Comparison of ENCODE assay signal across 1 cellular context in the genomic region with DNA sequence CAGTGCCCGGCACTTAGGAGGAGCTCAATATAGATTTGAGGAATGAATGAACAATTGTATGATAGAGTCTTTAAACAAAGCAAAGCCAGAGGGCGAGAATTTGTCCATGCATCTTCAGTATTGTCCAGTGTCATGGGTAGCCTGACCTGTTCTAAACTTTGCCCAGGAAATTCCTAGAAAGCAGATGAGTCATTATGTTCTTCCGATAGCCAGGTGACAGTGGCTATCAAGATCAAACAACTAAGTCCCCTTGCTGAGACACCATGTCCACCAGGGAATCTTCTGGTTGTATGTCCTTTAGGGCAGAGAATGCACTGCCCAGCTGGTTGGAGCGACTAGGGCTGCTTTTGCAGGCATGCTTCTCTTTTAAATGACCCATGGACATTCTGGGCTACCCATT.
TF ChIP-seq lines count a peak whose summit lies in the region.

No MANE protein-coding gene starts in this region.

TF ChIP-seq in HepG2, 621 proteins besides CTCF, POLR2A, EP300 and RAD21 (continued from another document):
- TF ChIP-seq JUNB (CRISPR knock-in tag; IDR thresholded peaks at IDR 0.05; ENCODE audit: borderline replicate concordance): peak; percentile 66; the same call in 1 of the 2 replicates
- TF ChIP-seq ZNF747 (CRISPR knock-in tag; IDR thresholded peaks at IDR 0.05; ENCODE audit: borderline replicate concordance): no peak
- peak in 1 of 2 experiments; percentile 20; a peak in 1 of 4 replicates for TF ChIP-seq NR2F1 (CRISPR knock-in tag; IDR thresholded peaks at IDR 0.05)
- TF ChIP-seq, protein P1, sequence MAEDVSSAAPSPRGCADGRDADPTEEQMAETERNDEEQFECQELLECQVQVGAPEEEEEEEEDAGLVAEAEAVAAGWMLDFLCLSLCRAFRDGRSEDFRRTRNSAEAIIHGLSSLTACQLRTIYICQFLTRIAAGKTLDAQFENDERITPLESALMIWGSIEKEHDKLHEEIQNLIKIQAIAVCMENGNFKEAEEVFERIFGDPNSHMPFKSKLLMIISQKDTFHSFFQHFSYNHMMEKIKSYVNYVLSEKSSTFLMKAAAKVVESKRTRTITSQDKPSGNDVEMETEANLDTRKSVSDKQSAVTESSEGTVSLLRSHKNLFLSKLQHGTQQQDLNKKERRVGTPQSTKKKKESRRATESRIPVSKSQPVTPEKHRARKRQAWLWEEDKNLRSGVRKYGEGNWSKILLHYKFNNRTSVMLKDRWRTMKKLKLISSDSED (CRISPR knock-in tag; IDR thresholded peaks at IDR 0.05): no peak
- no peak for TF ChIP-seq ZNF160 (CRISPR knock-in tag; IDR thresholded peaks at IDR 0.05)
- no peak for TF ChIP-seq RBM39 (IDR thresholded peaks at IDR 0.05; ENCODE audit: low read depth, low read length, poor library complexity, severe bottlenecking)
- no peak for TF ChIP-seq NR2F6 (IDR thresholded peaks at IDR 0.05)
- TF ChIP-seq NR2F6 (CRISPR knock-in tag; IDR thresholded peaks at IDR 0.05): 0 out of 2 replicates have a peak, but pooled peaks have one; percentile 26
- TF ChIP-seq TRIM24 (CRISPR knock-in tag; IDR thresholded peaks at IDR 0.05): no peak
- peak; percentile 35; the same call in 1 of the 2 replicates for TF ChIP-seq RXRA (CRISPR knock-in tag; IDR thresholded peaks at IDR 0.05)
- TF ChIP-seq, protein P2, sequence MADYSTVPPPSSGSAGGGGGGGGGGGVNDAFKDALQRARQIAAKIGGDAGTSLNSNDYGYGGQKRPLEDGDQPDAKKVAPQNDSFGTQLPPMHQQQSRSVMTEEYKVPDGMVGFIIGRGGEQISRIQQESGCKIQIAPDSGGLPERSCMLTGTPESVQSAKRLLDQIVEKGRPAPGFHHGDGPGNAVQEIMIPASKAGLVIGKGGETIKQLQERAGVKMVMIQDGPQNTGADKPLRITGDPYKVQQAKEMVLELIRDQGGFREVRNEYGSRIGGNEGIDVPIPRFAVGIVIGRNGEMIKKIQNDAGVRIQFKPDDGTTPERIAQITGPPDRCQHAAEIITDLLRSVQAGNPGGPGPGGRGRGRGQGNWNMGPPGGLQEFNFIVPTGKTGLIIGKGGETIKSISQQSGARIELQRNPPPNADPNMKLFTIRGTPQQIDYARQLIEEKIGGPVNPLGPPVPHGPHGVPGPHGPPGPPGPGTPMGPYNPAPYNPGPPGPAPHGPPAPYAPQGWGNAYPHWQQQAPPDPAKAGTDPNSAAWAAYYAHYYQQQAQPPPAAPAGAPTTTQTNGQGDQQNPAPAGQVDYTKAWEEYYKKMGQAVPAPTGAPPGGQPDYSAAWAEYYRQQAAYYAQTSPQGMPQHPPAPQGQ (CRISPR knock-in tag; IDR thresholded peaks at IDR 0.05; ENCODE audit: borderline replicate concordance): no peak
- peak; percentile 34; the same call in 1 of the 2 replicates for TF ChIP-seq HMG20A (CRISPR knock-in tag; IDR thresholded peaks at IDR 0.05; ENCODE audit: borderline replicate concordance)
- peak; percentile 87 for TF ChIP-seq RARA (CRISPR knock-in tag; IDR thresholded peaks at IDR 0.05)
- peak; percentile 95 for TF ChIP-seq FOSL2 (CRISPR knock-in tag; IDR thresholded peaks at IDR 0.05)
- TF ChIP-seq, protein P3, sequence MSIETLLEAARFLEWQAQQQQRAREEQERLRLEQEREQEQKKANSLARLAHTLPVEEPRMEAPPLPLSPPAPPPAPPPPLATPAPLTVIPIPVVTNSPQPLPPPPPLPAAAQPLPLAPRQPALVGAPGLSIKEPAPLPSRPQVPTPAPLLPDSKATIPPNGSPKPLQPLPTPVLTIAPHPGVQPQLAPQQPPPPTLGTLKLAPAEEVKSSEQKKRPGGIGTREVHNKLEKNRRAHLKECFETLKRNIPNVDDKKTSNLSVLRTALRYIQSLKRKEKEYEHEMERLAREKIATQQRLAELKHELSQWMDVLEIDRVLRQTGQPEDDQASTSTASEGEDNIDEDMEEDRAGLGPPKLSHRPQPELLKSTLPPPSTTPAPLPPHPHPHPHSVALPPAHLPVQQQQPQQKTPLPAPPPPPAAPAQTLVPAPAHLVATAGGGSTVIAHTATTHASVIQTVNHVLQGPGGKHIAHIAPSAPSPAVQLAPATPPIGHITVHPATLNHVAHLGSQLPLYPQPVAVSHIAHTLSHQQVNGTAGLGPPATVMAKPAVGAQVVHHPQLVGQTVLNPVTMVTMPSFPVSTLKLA (IDR thresholded peaks at IDR 0.05): no peak
- no peak for TF ChIP-seq ZNF749 (CRISPR knock-in tag; IDR thresholded peaks at IDR 0.05; ENCODE audit: borderline replicate concordance)
- TF ChIP-seq TOPORS (CRISPR knock-in tag; IDR thresholded peaks at IDR 0.05): no peak
- TF ChIP-seq, protein P4, sequence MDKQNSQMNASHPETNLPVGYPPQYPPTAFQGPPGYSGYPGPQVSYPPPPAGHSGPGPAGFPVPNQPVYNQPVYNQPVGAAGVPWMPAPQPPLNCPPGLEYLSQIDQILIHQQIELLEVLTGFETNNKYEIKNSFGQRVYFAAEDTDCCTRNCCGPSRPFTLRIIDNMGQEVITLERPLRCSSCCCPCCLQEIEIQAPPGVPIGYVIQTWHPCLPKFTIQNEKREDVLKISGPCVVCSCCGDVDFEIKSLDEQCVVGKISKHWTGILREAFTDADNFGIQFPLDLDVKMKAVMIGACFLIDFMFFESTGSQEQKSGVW (CRISPR knock-in tag; IDR thresholded peaks at IDR 0.05; ENCODE audit: borderline replicate concordance): no peak
- TF ChIP-seq SOX13 (IDR thresholded peaks at IDR 0.05): no peak
- TF ChIP-seq SOX13 (CRISPR knock-in tag; conservative IDR thresholded peaks at IDR 0.05 in 1 of 2, IDR thresholded peaks at IDR 0.05 in 1 of 2): 0 out of 4 replicates have a peak, but pooled peaks of 1 of the 2 experiments have one; percentile 34
- TF ChIP-seq HOXA5 (CRISPR knock-in tag; IDR thresholded peaks at IDR 0.05): no peak
- no peak for TF ChIP-seq AGO1 (IDR thresholded peaks at IDR 0.05; ENCODE audit: low read depth, low read length, poor library complexity, severe bottlenecking)
- no peak for TF ChIP-seq ZNF180 (CRISPR knock-in tag; IDR thresholded peaks at IDR 0.05; ENCODE audit: borderline replicate concordance, low read depth)
- TF ChIP-seq ZNF761 (CRISPR knock-in tag; conservative IDR thresholded peaks at IDR 0.05): no peak
- TF ChIP-seq, protein P5, sequence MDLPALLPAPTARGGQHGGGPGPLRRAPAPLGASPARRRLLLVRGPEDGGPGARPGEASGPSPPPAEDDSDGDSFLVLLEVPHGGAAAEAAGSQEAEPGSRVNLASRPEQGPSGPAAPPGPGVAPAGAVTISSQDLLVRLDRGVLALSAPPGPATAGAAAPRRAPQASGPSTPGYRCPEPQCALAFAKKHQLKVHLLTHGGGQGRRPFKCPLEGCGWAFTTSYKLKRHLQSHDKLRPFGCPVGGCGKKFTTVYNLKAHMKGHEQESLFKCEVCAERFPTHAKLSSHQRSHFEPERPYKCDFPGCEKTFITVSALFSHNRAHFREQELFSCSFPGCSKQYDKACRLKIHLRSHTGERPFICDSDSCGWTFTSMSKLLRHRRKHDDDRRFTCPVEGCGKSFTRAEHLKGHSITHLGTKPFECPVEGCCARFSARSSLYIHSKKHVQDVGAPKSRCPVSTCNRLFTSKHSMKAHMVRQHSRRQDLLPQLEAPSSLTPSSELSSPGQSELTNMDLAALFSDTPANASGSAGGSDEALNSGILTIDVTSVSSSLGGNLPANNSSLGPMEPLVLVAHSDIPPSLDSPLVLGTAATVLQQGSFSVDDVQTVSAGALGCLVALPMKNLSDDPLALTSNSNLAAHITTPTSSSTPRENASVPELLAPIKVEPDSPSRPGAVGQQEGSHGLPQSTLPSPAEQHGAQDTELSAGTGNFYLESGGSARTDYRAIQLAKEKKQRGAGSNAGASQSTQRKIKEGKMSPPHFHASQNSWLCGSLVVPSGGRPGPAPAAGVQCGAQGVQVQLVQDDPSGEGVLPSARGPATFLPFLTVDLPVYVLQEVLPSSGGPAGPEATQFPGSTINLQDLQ (CRISPR knock-in tag; IDR thresholded peaks at IDR 0.05): no peak
- no peak for TF ChIP-seq EZH2 (conservative IDR thresholded peaks at IDR 0.05; ENCODE audit: low read depth, low read length)
- no peak for TF ChIP-seq PRMT3 (CRISPR knock-in tag; IDR thresholded peaks at IDR 0.05; ENCODE audit: borderline replicate concordance, low read depth)
- TF ChIP-seq SCMH1 (CRISPR knock-in tag; IDR thresholded peaks at IDR 0.05; ENCODE audit: borderline replicate concordance): no peak
- peak; percentile 25; the same call in 1 of the 2 replicates for TF ChIP-seq RXRB (CRISPR knock-in tag; IDR thresholded peaks at IDR 0.05; ENCODE audit: borderline replicate concordance)
- TF ChIP-seq FOSL1 (CRISPR knock-in tag; IDR thresholded peaks at IDR 0.05; ENCODE audit: borderline replicate concordance): peak; percentile 69
- TF ChIP-seq EEA1 (CRISPR knock-in tag; IDR thresholded peaks at IDR 0.05; ENCODE audit: borderline replicate concordance): no peak
